In genomic region chr5:82975812-82976211, GRCh38 we compare ENCODE assay signal across 1 cellular context.
TF ChIP-seq lines count a peak whose summit lies in the region.

No MANE protein-coding gene starts in this region.

TF ChIP-seq in HCT116, 20 proteins besides CTCF, POLR2A, EP300 and RAD21 (continued from another document):
- TF ChIP-seq ZBTB33 (IDR thresholded peaks at IDR 0.05; ENCODE audit: extremely low read depth, insufficient replicate concordance, low read length) (peak; percentile 7), CBX3 (IDR thresholded peaks at IDR 0.05; ENCODE audit: low read depth) (no peak), SRF (IDR thresholded peaks at IDR 0.05; ENCODE audit: low read depth) (no peak), SIN3A (IDR thresholded peaks at IDR 0.05; ENCODE audit: low read depth) (no peak), ZNF274 (IDR thresholded peaks at IDR 0.05; ENCODE audit: low read depth, low read length) (no peak), SP1 (IDR thresholded peaks at IDR 0.05; ENCODE audit: low read depth) (no peak), ATF3 (IDR thresholded peaks at IDR 0.05) (no peak), YY1 (IDR thresholded peaks at IDR 0.05; ENCODE audit: extremely low read depth, insufficient replicate concordance, low read depth, low read length) (no peak), JUND (IDR thresholded peaks at IDR 0.05) (no peak), ELF1 (IDR thresholded peaks at IDR 0.05; ENCODE audit: borderline replicate concordance, low read depth) (no peak), EZH2phosphoT487 (IDR thresholded peaks at IDR 0.05; ENCODE audit: borderline replicate concordance) (no peak), TCF7L2 (IDR thresholded peaks at IDR 0.05; ENCODE audit: borderline replicate concordance, extremely low read depth, insufficient read depth, insufficient read length) (peak; percentile 62), EZH2 (IDR thresholded peaks at IDR 0.05) (no peak), FOSL1 (IDR thresholded peaks at IDR 0.05; ENCODE audit: low read depth) (no peak), MAX (IDR thresholded peaks at IDR 0.05) (no peak), POLR2AphosphoS5 (IDR thresholded peaks at IDR 0.05; ENCODE audit: low read depth, low read length) (peak; percentile 56; the same call in 1 of the 2 replicates)
TF ChIP-seq in HCT116: peak in this region for 3.
